Comparison of ENCODE assay signal across 26 cellular contexts in the genomic region with DNA sequence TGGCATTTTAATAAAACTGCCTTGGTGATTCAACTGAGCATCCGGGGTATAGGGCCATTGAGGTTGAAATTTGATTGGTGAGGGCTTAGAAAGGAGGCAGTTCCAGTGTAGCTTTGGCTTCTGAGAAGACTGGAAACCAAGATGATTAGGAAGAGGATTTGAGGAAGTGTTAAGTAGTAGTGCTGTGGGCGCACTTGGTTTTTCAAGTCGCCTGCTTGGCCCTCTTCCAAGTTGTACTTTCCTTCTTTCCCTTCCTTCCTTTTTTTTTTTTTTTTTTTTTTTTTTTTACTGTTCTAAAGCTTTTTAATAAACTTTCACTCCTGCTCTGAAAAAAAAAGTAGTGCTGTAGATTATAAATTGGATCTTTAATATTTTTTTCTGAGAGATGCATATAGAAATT.
"Had no signal": no experiment of that assay in that cellular context is flagged by ENCODE, and none has a peak within 500 bp of the region (broad histone marks: within the 10 kb centered on the region; RNA-seq: fewer than 3 reads in every experiment).

No MANE protein-coding gene starts in this region.

- H3K4me3 ChIP-seq: adrenal gland, body of pancreas, dorsolateral prefrontal cortex, left lung, lower lobe of right lung, neural progenitor cell, psoas muscle, sigmoid colon, smooth muscle cell, suprapubic skin, transverse colon had no signal

- DNase-seq: activated CD4-positive, alpha-beta T cell treated with anti-CD3 and anti-CD28 coated beads for 4 hours; activated CD4-positive, alpha-beta T cell treated with anti-CD3 and anti-CD28 coated beads, Interleukin-2, amount 50 U/mL, for 4 hours; activated effector memory CD4-positive, alpha-beta T cell treated with Interleukin-2 at 50 U/mL for 16 hours; activated naive CD4-positive, alpha-beta T cell treated with anti-CD3 and anti-CD28 coated beads for 36 hours; activated naive CD8-positive, alpha-beta T cell treated with anti-CD3 and anti-CD28 coated beads for 36 hours; activated T-cell treated with anti-CD3 and anti-CD28 coated beads for 4 hours; aorta; body of pancreas; dorsolateral prefrontal cortex; effector memory CD4-positive, alpha-beta T cell; glutamatergic neuron; left lung; lower lobe of right lung; mesenchymal stem cell; natural killer cell; occipital lobe; psoas muscle; sigmoid colon; stimulated activated CD4-positive, alpha-beta T cell treated with anti-CD3 and anti-CD28 coated beads, Interleukin-1b, Interleukin-23, amount 100 ng/mL, for 48 hours; stimulated activated naive B cell treated with anti-CD40 and anti-IgM and Interleukin-4, amounts not matched to agents 10 μg/mL and 1 μg/mL and 100 μg/mL, for 72 hours; T-helper 2 cell; transverse colon had no signal
